1 cellular context compared by ENCODE assay signal in genomic region chr22:35914665-35915476, GRCh38.
TF ChIP-seq lines count a peak whose summit lies in the region.

No MANE protein-coding gene starts in this region.

TF ChIP-seq in endothelial cell of umbilical vein, 7 proteins besides CTCF, POLR2A, EP300 and RAD21 (continued from another document):
- no peak for TF ChIP-seq JUN (IDR thresholded peaks at IDR 0.05; ENCODE audit: borderline replicate concordance, insufficient read depth, insufficient read length, low read depth)
